Comparison of ENCODE assay signal across 22 cellular contexts in the genomic region with DNA sequence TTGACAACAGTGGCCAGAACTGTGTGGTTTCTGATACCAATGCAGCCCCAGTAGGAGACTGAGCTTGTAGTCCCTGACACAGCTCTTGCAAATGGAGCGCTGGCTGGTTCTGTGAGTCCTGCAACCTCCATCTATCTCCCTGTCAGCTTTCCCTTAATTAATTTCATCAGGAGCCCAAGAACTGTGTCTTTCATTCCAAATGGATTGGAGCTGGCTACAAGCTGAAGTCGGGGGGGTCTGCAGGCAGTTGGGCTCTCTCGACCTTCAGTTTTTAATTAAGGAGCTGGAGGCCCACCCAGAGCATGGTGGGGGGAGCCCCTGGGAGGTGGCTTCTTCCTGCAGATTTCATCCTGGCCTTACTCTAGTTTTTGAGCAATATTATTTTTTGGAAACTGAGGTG.
"Had no signal": no experiment of that assay in that cellular context is flagged by ENCODE, and none has a peak within 500 bp of the region (broad histone marks: within the 10 kb centered on the region; RNA-seq: fewer than 3 reads in every experiment).

No MANE protein-coding gene starts in this region.

- H3K27me3 ChIP-seq: foreskin keratinocyte, heart left ventricle, transverse colon had no signal

- H3K4me1 ChIP-seq: foreskin keratinocyte, prostate gland, transverse colon had no signal

- H3K9me3 Mint-ChIP-seq: activated B cell treated with CpG ODN at 0.5 μM for 24 hours; activated CD4-positive, alpha-beta T cell treated with anti-CD3 and anti-CD28 coated beads, Interleukin-2, amount 10 ng/mL, durations not matched to agents 24 days and 14 days; memory B cell had no signal

- H3K36me3 ChIP-seq: prostate gland, transverse colon had no signal

- H3K4me3 Mint-ChIP-seq: activated B cell treated with CpG ODN at 0.5 μM for 24 hours; activated CD4-positive, alpha-beta T cell treated with anti-CD3 and anti-CD28 coated beads, Interleukin-2, amount 10 ng/mL, durations not matched to agents 24 days and 14 days; activated CD8-positive, alpha-beta T cell treated with anti-CD3 and anti-CD28 coated beads, Interleukin-2, amount 10 ng/mL, durations not matched to agents 7 days and 5 days; activated naive CD8-positive, alpha-beta T cell; activated T-cell treated with anti-CD3 and anti-CD28 coated beads, Interleukin-2, amount 50 U/mL, for 72 hours; memory B cell; naive thymus-derived CD4-positive, alpha-beta T cell had no signal

- H3K36me3 Mint-ChIP-seq: activated naive CD8-positive, alpha-beta T cell; memory B cell; naive thymus-derived CD4-positive, alpha-beta T cell had no signal

- DNase-seq: activated B cell treated with CpG ODN at 0.5 μM for 24 hours; activated CD4-positive, alpha-beta T cell treated with anti-CD3 and anti-CD28 coated beads, Interleukin-2, amount 10 ng/mL, durations not matched to agents 24 days and 14 days; activated CD8-positive, alpha-beta memory T cell treated with anti-CD3 and anti-CD28 coated beads, Interleukin-2, amount 50 U/mL, for 4 hours; activated CD8-positive, alpha-beta T cell treated with anti-CD3 and anti-CD28 coated beads, Interleukin-2, amount 10 ng/mL, durations not matched to agents 7 days and 5 days; activated gamma-delta T cell treated with Interleukin-2 at 50 U/mL for 16 hours; activated T-cell treated with anti-CD3 and anti-CD28 coated beads, Interleukin-2, amount 50 U/mL, for 72 hours; effector CD8-positive, alpha-beta T cell; esophagus squamous epithelium; foreskin keratinocyte; mucosa of descending colon; naive thymus-derived CD4-positive, alpha-beta T cell; SIG-M5; stimulated activated CD4-positive, alpha-beta T cell treated with anti-CD3 and anti-CD28 coated beads, Interleukin-12 subunit alpha, Interleukin-12 subunit beta, amount 100 ng/mL, for 4 hours; stimulated activated CD4-positive, alpha-beta T cell treated with anti-CD3 and anti-CD28 coated beads, Interleukin-2, amount 100 ng/mL, for 24 hours; stomach; SW 1271; transverse colon had no signal

- H3K27ac Mint-ChIP-seq: activated B cell treated with CpG ODN at 0.5 μM for 24 hours; activated CD4-positive, alpha-beta T cell treated with anti-CD3 and anti-CD28 coated beads, Interleukin-2, amount 10 ng/mL, durations not matched to agents 24 days and 14 days; activated CD8-positive, alpha-beta T cell treated with anti-CD3 and anti-CD28 coated beads, Interleukin-2, amount 10 ng/mL, durations not matched to agents 7 days and 5 days; activated naive CD8-positive, alpha-beta T cell; activated T-cell treated with anti-CD3 and anti-CD28 coated beads, Interleukin-2, amount 50 U/mL, for 72 hours; memory B cell; naive thymus-derived CD4-positive, alpha-beta T cell had no signal

- H3K4me1 Mint-ChIP-seq: activated B cell treated with CpG ODN at 0.5 μM for 24 hours; naive thymus-derived CD4-positive, alpha-beta T cell had no signal

- H3K27ac ChIP-seq: foreskin keratinocyte, prostate gland, stomach, transverse colon had no signal

- H3K4me3 ChIP-seq: esophagus squamous epithelium, heart left ventricle, mucosa of descending colon, prostate gland, stomach, transverse colon had no signal

- H3K9me3 ChIP-seq: esophagus squamous epithelium, heart left ventricle, mucosa of descending colon, prostate gland, stomach, transverse colon had no signal

- ATAC-seq: activated CD8-positive, alpha-beta T cell treated with anti-CD3 and anti-CD28 coated beads, Interleukin-2, amount 10 ng/mL, durations not matched to agents 7 days and 5 days; activated T-cell treated with anti-CD3 and anti-CD28 coated beads, Interleukin-2, amount 50 U/mL, for 72 hours; foreskin keratinocyte; left lobe of liver; mucosa of descending colon; naive thymus-derived CD4-positive, alpha-beta T cell had no signal
